Comparison of ENCODE assay signal across 1 cellular context in the genomic region with DNA sequence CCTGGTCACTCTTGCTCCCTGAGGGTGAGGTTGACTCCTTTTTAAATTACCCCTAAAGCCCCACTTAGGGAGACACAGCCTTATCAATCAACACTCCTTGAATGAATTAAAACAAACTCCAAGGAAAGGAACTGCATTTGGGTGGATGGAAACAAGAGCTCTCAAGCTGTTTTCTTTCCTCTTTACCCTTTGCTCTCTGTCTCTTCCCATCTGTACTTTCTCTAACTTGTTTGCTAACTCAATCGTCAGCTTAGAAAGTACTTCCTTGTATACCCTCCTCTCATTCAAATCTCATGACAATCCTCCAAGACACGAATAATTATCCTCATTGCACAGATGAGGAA.
TF ChIP-seq lines count a peak whose summit lies in the region.

No MANE protein-coding gene starts in this region.

TF ChIP-seq in A549, 52 proteins besides CTCF, POLR2A, EP300 and RAD21 (continued from another document):
- TF ChIP-seq, protein P1, sequence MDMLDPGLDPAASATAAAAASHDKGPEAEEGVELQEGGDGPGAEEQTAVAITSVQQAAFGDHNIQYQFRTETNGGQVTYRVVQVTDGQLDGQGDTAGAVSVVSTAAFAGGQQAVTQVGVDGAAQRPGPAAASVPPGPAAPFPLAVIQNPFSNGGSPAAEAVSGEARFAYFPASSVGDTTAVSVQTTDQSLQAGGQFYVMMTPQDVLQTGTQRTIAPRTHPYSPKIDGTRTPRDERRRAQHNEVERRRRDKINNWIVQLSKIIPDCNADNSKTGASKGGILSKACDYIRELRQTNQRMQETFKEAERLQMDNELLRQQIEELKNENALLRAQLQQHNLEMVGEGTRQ (IDR thresholded peaks at IDR 0.05) = no peak
- no peak for TF ChIP-seq MAZ (IDR thresholded peaks at IDR 0.05; ENCODE audit: borderline replicate concordance, low read depth, low read length)
